Comparison of ENCODE assay signal across 9 cellular contexts in genomic region chr16:27402964-27403600, GRCh38. TPM values are rescaled to one million over a fixed set of nuclear protein-coding genes. Genes with fewer than 3 reads are reported as not detected.
A peak's percentile ranks its signal among the peaks of the same experiment; 100 is the strongest.
DNase-seq lines count a peak whose midpoint lies in the region; ATAC-seq, FAIRE-seq and TF ChIP-seq lines count a peak whose summit lies in the region.
"Had no signal": no experiment of that assay in that cellular context is flagged by ENCODE, and none has a peak within 500 bp of the region (broad histone marks: within the 10 kb centered on the region; RNA-seq: fewer than 3 reads in every experiment).

No MANE protein-coding gene starts in this region.

- no peak for FAIRE-seq in HepG2 (lab: Jason Lieb, UNC)

- TF ChIP-seq POLR2A in HepG2 (IDR thresholded peaks at IDR 0.05; ENCODE audit: insufficient read depth in 1 of 2, low read depth in 2 of 2, low read length in 2 of 2) = no peak
- no peak for TF ChIP-seq POLR2A in right lobe of liver (IDR thresholded peaks at IDR 0.05)

- TF ChIP-seq EP300 in HepG2 (IDR thresholded peaks at IDR 0.05; ENCODE audit: low read depth in 2 of 2, low read length in 2 of 2) (no peak), HepG2 (CRISPR knock-in tag; IDR thresholded peaks at IDR 0.05; ENCODE audit: borderline replicate concordance) (no peak)

- TF ChIP-seq CTCF in HepG2 (CRISPR knock-in tag; IDR thresholded peaks at IDR 0.05) = no peak
- no peak for TF ChIP-seq CTCF in right lobe of liver (IDR thresholded peaks at IDR 0.05)
- no peak for TF ChIP-seq CTCF in lung (IDR thresholded peaks at IDR 0.05; ENCODE audit: control extremely low read depth, extremely low read depth)
- no peak for TF ChIP-seq CTCF in upper lobe of right lung (IDR thresholded peaks at IDR 0.05)

- in situ Hi-C loops in HepG2 (cut with HindIII; ENCODE audit: extremely low pct_ligation_motif_present, low pct_unique_long_range_greater_than_20kb) = no loop called here

- no peak overlapping the region for H3K4me3 ChIP-seq in HepG2 (replicated peaks in 1 of 3; ENCODE audit: insufficient read depth in 1 of 3, low read depth in 2 of 3, low read length in 3 of 3)
- peak overlapping the region in 1 of 3 donors; percentile 24 for H3K4me3 ChIP-seq in right lobe of liver
- H3K4me3 ChIP-seq in lung = peak overlapping the region; percentile 20
- peak overlapping the region; percentile 31 for H3K4me3 ChIP-seq in upper lobe of right lung
- H3K4me3 ChIP-seq: mucosa of descending colon had no signal

- H3K9me3 ChIP-seq in HepG2 (ENCODE audit: low read length) (no peaks in the 10 kb centered on the region), right lobe of liver (no peaks in the 10 kb centered on the region), lung (ENCODE audit: control insufficient read depth in 2 of 2, insufficient read depth in 1 of 2, low read length in 1 of 2) (no peaks in the 10 kb centered on the region), upper lobe of right lung (no peaks in the 10 kb centered on the region)
- H3K9me3 ChIP-seq: mucosa of descending colon had no signal

- H2AFZ ChIP-seq in HepG2 (ENCODE audit: low read length) = no peak overlapping the region

- H4K20me1 ChIP-seq in HepG2 (ENCODE audit: insufficient read depth, low read length) = no peaks in the 10 kb centered on the region

- peak overlapping the region; percentile 99 for H3K27ac Mint-ChIP-seq in activated T-cell treated with anti-CD3 and anti-CD28 coated beads, Interleukin-2, amount 50 U/mL, for 24 hours

- no peaks in the 10 kb centered on the region for H3K27me3 Mint-ChIP-seq in activated T-cell treated with anti-CD3 and anti-CD28 coated beads, Interleukin-2, amount 50 U/mL, for 24 hours

- ATAC-seq in HepG2 = no peak
- ATAC-seq in right lobe of liver = no peak
- ATAC-seq in lung (ENCODE audit: insufficient read depth, low FRiP score) = no peak
- ATAC-seq in upper lobe of right lung = no peak
- ATAC-seq in HG02571 (IDR thresholded peaks at IDR 0.05; ENCODE audit: unreplicated experiment) = no peak
- no peak for ATAC-seq in GM18520 (IDR thresholded peaks at IDR 0.05; ENCODE audit: unreplicated experiment)

- CTCF ChIA-PET in HepG2 (lab: Yijun Ruan, JAX; ENCODE audit: low intra/inter-chr PET ratio, low total read pairs) = no interaction called here

- H3K27ac ChIP-seq in HepG2 (ENCODE audit: extremely low read length, insufficient read depth, low read length) (no peak overlapping the region), right lobe of liver (no peak overlapping the region), lung (ENCODE audit: low read depth in 1 of 2, low read length in 1 of 2) (peak overlapping the region in 1 of 2 donors; percentile 30), upper lobe of right lung (no peak overlapping the region)

- BruUV-seq in HepG2 (replicated peaks; lab: Mats Ljungman, UMichigan) = no TSS peak

- DNase-seq in HepG2 (ENCODE audit: low spot score) (no peak), right lobe of liver (no peak), lung (ENCODE audit: low spot score) (no peak), upper lobe of right lung (no peak), NCI-H2029 treated with DMSO at 0.1 percent for 48 hours (lab: John Stamatoyannopoulos, UW) (no peak)
- DNase-seq in activated T-cell treated with anti-CD3 and anti-CD28 coated beads, Interleukin-2, amount 50 U/mL, for 24 hours = peak; percentile 70
- DNase-seq: mucosa of descending colon had no signal

- POLR2A ChIA-PET in HepG2 (lab: Yijun Ruan, JAX) = no interaction called here

- 56% methylated on average over 20 of the region's 20 CpGs for WGBS in HepG2 (ENCODE audit: low lambda C conversion rate)
- 65% methylated on average over 14 of the region's 20 CpGs for WGBS in right lobe of liver (ENCODE audit: insufficient coverage, low coverage, low lambda C conversion rate, missing lambda C conversion rate)
- 81 to 92% methylated on average over 20 of the region's 20 CpGs for WGBS in lung, 2 donors

- peaks cover 57% of the 10 kb centered on the region for H3K4me1 Mint-ChIP-seq in activated T-cell treated with anti-CD3 and anti-CD28 coated beads, Interleukin-2, amount 50 U/mL, for 24 hours (ENCODE audit: low read depth)

- H3K36me3 Mint-ChIP-seq in activated T-cell treated with anti-CD3 and anti-CD28 coated beads, Interleukin-2, amount 50 U/mL, for 24 hours (ENCODE audit: low read depth) = peaks cover 58% of the 10 kb centered on the region

- no peaks in the 10 kb centered on the region for H3K9me3 Mint-ChIP-seq in activated T-cell treated with anti-CD3 and anti-CD28 coated beads, Interleukin-2, amount 50 U/mL, for 24 hours

- H3K36me3 ChIP-seq in HepG2 (replicated peaks in 1 of 2; ENCODE audit: control insufficient read depth in 1 of 2, insufficient read depth in 2 of 2, low read length in 2 of 2) (no peaks in the 10 kb centered on the region), right lobe of liver (no peaks in the 10 kb centered on the region), lung (ENCODE audit: control insufficient read depth in 2 of 2, insufficient read depth in 2 of 2, low read length in 2 of 2) (no peaks in the 10 kb centered on the region), upper lobe of right lung (no peaks in the 10 kb centered on the region)

- H3K9ac ChIP-seq in HepG2 (ENCODE audit: insufficient read depth, low read depth, low read length) = no peak overlapping the region

- no peaks in the 10 kb centered on the region for H3K79me2 ChIP-seq in HepG2 (ENCODE audit: insufficient read depth, low read length)

- H3K4me2 ChIP-seq in HepG2 (ENCODE audit: low read depth, low read length) = no peak overlapping the region

- TF ChIP-seq RAD21 in HepG2 (CRISPR knock-in tag; IDR thresholded peaks at IDR 0.05) = no peak

- H3K27me3 ChIP-seq in HepG2 (ENCODE audit: control insufficient read depth in 1 of 2, insufficient read depth in 2 of 2, low read length in 2 of 2) (peaks cover 15 to 55% of the 10 kb centered on the region in 2 experiments), right lobe of liver (no peaks in the 10 kb centered on the region), lung (ENCODE audit: control insufficient read depth, insufficient read depth) (no peaks in the 10 kb centered on the region), upper lobe of right lung (no peaks in the 10 kb centered on the region)

- peak overlapping the region; percentile 99 for H3K4me3 Mint-ChIP-seq in activated T-cell treated with anti-CD3 and anti-CD28 coated beads, Interleukin-2, amount 50 U/mL, for 24 hours

- intact Hi-C loops in HepG2 (cut with micrococcal nuclease; ENCODE audit: unreplicated experiment) = no loop called here
- intact Hi-C loops in right lobe of liver (cut with DNase I) = no loop called here
- intact Hi-C loops in upper lobe of right lung (cut with DNase I) = no loop called here

- H3K4me1 ChIP-seq in HepG2 (ENCODE audit: insufficient read depth, low read length) (peaks cover 26% of the 10 kb centered on the region), right lobe of liver (no peaks in the 10 kb centered on the region), lung (ENCODE audit: control insufficient read depth in 2 of 2, insufficient read depth in 2 of 2, low read length in 2 of 2) (peaks cover 0 to 18% of the 10 kb centered on the region in 2 donors), upper lobe of right lung (peaks cover 17% of the 10 kb centered on the region)

TF ChIP-seq in HepG2, 621 proteins besides CTCF, POLR2A, EP300 and RAD21 (continues in another document):
- peak; percentile 77 for TF ChIP-seq ZNF629 (CRISPR knock-in tag; conservative IDR thresholded peaks at IDR 0.05)

RNA-seq across cellular contexts. Expression of gene IL21R, which starts 1.1 kb away (rescaled TPM):
- total RNA-seq in HepG2 (2016; rRNA removed; fragmentation: Illumina TruSeq; extraction: Trizol) (0.17 and 0.64 TPM in 2 replicates), right lobe of liver (1 to 10 TPM in 1 of 6 experiments, under 1 TPM in 5; 0.09 to 1.3 (median 0.31) TPM), lung (1 to 10 TPM; 3.4 to 6.3 TPM), upper lobe of right lung (3.9 TPM)
- total RNA-seq in HepG2 (2016; cell fraction: cytosol; rRNA removed; fragmentation: Illumina TruSeq; extraction: Trizol; ENCODE audit: low read depth) = not detected in 2 replicates
- 0.22 and 0.43 TPM in 2 replicates for total RNA-seq in HepG2 (2016; cell fraction: insoluble cytoplasmic fraction; rRNA removed; fragmentation: Illumina TruSeq; extraction: Trizol)
- 0.22 and 0.45 TPM in 2 replicates for total RNA-seq in HepG2 (2016; cell fraction: membrane; rRNA removed; fragmentation: Illumina TruSeq; extraction: Trizol)
- total RNA-seq in HepG2 (2016; cell fraction: nucleus; rRNA removed; fragmentation: Illumina TruSeq; extraction: Trizol) = 0.28 and 0.40 TPM in 2 replicates
- polyA plus RNA-seq in HepG2 (2011; rRNA removed) (0.49 and 1.6 TPM in 2 replicates), lung (1 to 10 TPM; 1.0 to 4.6 TPM)
- polyA plus RNA-seq in HepG2 (2011; cell fraction: cytosol; rRNA removed) = 0.62 and 1.4 TPM in 2 replicates
- polyA plus RNA-seq in HepG2 (2011; cell fraction: nucleus; rRNA removed) = 0.34 and 1.6 TPM in 2 replicates
- polyA plus RNA-seq in HepG2 (2012) = 1.1 and 2.8 TPM in 2 replicates
- 0.07 and 0.09 TPM in 2 replicates for polyA plus RNA-seq in HepG2 (2016; cell fraction: cytosol; fragmentation: Illumina TruSeq; extraction: Trizol; ENCODE audit: low read depth)
- polyA plus RNA-seq in HepG2 (2016; cell fraction: insoluble cytoplasmic fraction; fragmentation: Illumina TruSeq; extraction: Trizol; ENCODE audit: low read depth) = 0.14 and 0.21 TPM in 2 replicates
- polyA plus RNA-seq in HepG2 (2016; cell fraction: membrane; fragmentation: Illumina TruSeq; extraction: Trizol; ENCODE audit: low read depth) = 0.06 and 0.12 TPM in 2 replicates
- 0.35 and 0.56 TPM in 2 replicates for polyA plus RNA-seq in HepG2 (2016; cell fraction: nucleus; fragmentation: Illumina TruSeq; extraction: Trizol; ENCODE audit: insufficient read depth, low read depth)
- 0.56 and 3.1 TPM in 2 replicates for polyA minus RNA-seq in HepG2 (2011; rRNA and poly(A)+ RNA removed; ENCODE audit: low replicate concordance)
- polyA minus RNA-seq in HepG2 (2011; cell fraction: cytosol; rRNA and poly(A)+ RNA removed) = 0.88 and 1.1 TPM in 2 replicates
- 0.26 and 0.87 TPM in 2 replicates for polyA minus RNA-seq in HepG2 (2011; cell fraction: nucleus; rRNA and poly(A)+ RNA removed)

Comparison
In these comparisons a context has a peak if more than half of its experiments do, and no peak if none do; other contexts are left out.
1. H3K4me3 ChIP-seq: peak in lung (single experiment) and upper lobe of right lung (single experiment); none in HepG2 (0 of 3).